1 cellular context compared by ENCODE assay signal in genomic region chr19:11091343-11092153, GRCh38.
A peak's percentile ranks its signal among the peaks of the same experiment; 100 is the strongest.
TF ChIP-seq lines count a peak whose summit lies in the region.

No MANE protein-coding gene starts in this region.

TF ChIP-seq in HepG2, 621 proteins besides CTCF, POLR2A, EP300 and RAD21 (continued from another document and continues in another):
- TF ChIP-seq ARID4A (CRISPR knock-in tag; IDR thresholded peaks at IDR 0.05; ENCODE audit: borderline replicate concordance), result no peak
- TF ChIP-seq CHD2 (IDR thresholded peaks at IDR 0.05; ENCODE audit: low read depth, low read length), result no peak
- no peak for TF ChIP-seq ARNT2 (CRISPR knock-in tag; IDR thresholded peaks at IDR 0.05; ENCODE audit: low read depth)
- TF ChIP-seq ZNF33B (CRISPR knock-in tag; IDR thresholded peaks at IDR 0.05), result no peak
- TF ChIP-seq, protein P1, sequence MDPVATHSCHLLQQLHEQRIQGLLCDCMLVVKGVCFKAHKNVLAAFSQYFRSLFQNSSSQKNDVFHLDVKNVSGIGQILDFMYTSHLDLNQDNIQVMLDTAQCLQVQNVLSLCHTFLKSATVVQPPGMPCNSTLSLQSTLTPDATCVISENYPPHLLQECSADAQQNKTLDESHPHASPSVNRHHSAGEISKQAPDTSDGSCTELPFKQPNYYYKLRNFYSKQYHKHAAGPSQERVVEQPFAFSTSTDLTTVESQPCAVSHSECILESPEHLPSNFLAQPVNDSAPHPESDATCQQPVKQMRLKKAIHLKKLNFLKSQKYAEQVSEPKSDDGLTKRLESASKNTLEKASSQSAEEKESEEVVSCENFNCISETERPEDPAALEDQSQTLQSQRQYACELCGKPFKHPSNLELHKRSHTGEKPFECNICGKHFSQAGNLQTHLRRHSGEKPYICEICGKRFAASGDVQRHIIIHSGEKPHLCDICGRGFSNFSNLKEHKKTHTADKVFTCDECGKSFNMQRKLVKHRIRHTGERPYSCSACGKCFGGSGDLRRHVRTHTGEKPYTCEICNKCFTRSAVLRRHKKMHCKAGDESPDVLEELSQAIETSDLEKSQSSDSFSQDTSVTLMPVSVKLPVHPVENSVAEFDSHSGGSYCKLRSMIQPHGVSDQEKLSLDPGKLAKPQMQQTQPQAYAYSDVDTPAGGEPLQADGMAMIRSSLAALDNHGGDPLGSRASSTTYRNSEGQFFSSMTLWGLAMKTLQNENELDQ (CRISPR knock-in tag; IDR thresholded peaks at IDR 0.05; ENCODE audit: borderline replicate concordance), result no peak
- TF ChIP-seq GATA4 (IDR thresholded peaks at IDR 0.05; ENCODE audit: borderline replicate concordance, low read depth), result no peak
- TF ChIP-seq, protein P2, sequence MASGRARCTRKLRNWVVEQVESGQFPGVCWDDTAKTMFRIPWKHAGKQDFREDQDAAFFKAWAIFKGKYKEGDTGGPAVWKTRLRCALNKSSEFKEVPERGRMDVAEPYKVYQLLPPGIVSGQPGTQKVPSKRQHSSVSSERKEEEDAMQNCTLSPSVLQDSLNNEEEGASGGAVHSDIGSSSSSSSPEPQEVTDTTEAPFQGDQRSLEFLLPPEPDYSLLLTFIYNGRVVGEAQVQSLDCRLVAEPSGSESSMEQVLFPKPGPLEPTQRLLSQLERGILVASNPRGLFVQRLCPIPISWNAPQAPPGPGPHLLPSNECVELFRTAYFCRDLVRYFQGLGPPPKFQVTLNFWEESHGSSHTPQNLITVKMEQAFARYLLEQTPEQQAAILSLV (CRISPR knock-in tag; IDR thresholded peaks at IDR 0.05; ENCODE audit: borderline replicate concordance), result no peak
- no peak for TF ChIP-seq MBD4 (IDR thresholded peaks at IDR 0.05; ENCODE audit: borderline replicate concordance, low read length)
- no peak for TF ChIP-seq TFDP2 (CRISPR knock-in tag; IDR thresholded peaks at IDR 0.05)
- no peak for TF ChIP-seq ZNF549 (CRISPR knock-in tag; IDR thresholded peaks at IDR 0.05)
- no peak for TF ChIP-seq MLLT10 (CRISPR knock-in tag; IDR thresholded peaks at IDR 0.05)
- TF ChIP-seq POLR2G (IDR thresholded peaks at IDR 0.05; ENCODE audit: low read depth, low read length), result peak; percentile 73
- no peak for TF ChIP-seq GLI4 (CRISPR knock-in tag; IDR thresholded peaks at IDR 0.05; ENCODE audit: borderline replicate concordance)
- no peak for TF ChIP-seq ZNF878 (CRISPR knock-in tag; IDR thresholded peaks at IDR 0.05)
- no peak for TF ChIP-seq ZNF33A (CRISPR knock-in tag; IDR thresholded peaks at IDR 0.05; ENCODE audit: borderline replicate concordance)
- no peak for TF ChIP-seq GPBP1L1 (CRISPR knock-in tag; IDR thresholded peaks at IDR 0.05)
- no peak; the same call in 1 of the 2 replicates for TF ChIP-seq ZGPAT (CRISPR knock-in tag; IDR thresholded peaks at IDR 0.05)
- no peak for TF ChIP-seq MZF1 (CRISPR knock-in tag; IDR thresholded peaks at IDR 0.05; ENCODE audit: borderline replicate concordance)
- no peak for TF ChIP-seq ZNF501 (CRISPR knock-in tag; IDR thresholded peaks at IDR 0.05)
- TF ChIP-seq ZNF350 (CRISPR knock-in tag; IDR thresholded peaks at IDR 0.05; ENCODE audit: borderline replicate concordance, low read depth), result no peak
- TF ChIP-seq TEAD3 (CRISPR knock-in tag; optimal IDR thresholded peaks at IDR 0.05; ENCODE audit: borderline replicate concordance), result peak; percentile 49
- TF ChIP-seq ZSCAN25 (CRISPR knock-in tag; IDR thresholded peaks at IDR 0.05), result no peak
- TF ChIP-seq CEBPG (CRISPR knock-in tag; IDR thresholded peaks at IDR 0.05), result no peak
- no peak for TF ChIP-seq YEATS4 (CRISPR knock-in tag; IDR thresholded peaks at IDR 0.05; ENCODE audit: borderline replicate concordance)
- TF ChIP-seq ATM (IDR thresholded peaks at IDR 0.05; ENCODE audit: borderline replicate concordance), result no peak
- TF ChIP-seq ZFP36 (IDR thresholded peaks at IDR 0.05; ENCODE audit: borderline replicate concordance, low read depth, low read length, partially characterized antibody), result no peak
- no peak for TF ChIP-seq TFAP4 (IDR thresholded peaks at IDR 0.05; ENCODE audit: borderline replicate concordance, low read depth)
- no peak for TF ChIP-seq SOX6 (IDR thresholded peaks at IDR 0.05)
- no peak; the same call in none of the 2 replicates for TF ChIP-seq SOX6 (CRISPR knock-in tag; IDR thresholded peaks at IDR 0.05)
- no peak for TF ChIP-seq BRD4 (CRISPR knock-in tag; IDR thresholded peaks at IDR 0.05)
- TF ChIP-seq MTA1 (CRISPR knock-in tag; IDR thresholded peaks at IDR 0.05; ENCODE audit: borderline replicate concordance), result no peak
- TF ChIP-seq ZNF607 (CRISPR knock-in tag; IDR thresholded peaks at IDR 0.05; ENCODE audit: borderline replicate concordance), result no peak
- TF ChIP-seq, protein P3, sequence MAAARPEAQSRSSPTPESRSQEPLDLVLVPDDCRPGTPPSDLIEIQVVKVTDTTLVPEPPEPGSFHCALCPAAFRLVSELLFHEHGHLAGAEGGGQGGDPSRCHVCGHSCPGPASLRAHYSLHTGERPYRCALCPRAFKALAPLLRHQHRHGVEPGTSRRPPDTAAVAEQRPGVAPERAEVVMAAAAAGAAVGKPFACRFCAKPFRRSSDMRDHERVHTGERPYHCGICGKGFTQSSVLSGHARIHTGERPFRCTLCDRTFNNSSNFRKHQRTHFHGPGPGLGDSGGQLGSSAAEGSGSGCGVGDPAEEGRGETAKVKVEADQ (CRISPR knock-in tag; IDR thresholded peaks at IDR 0.05; ENCODE audit: borderline replicate concordance), result no peak
- TF ChIP-seq ZNF10 (CRISPR knock-in tag; IDR thresholded peaks at IDR 0.05; ENCODE audit: borderline replicate concordance, low read depth), result no peak
- TF ChIP-seq ZNF460 (CRISPR knock-in tag; IDR thresholded peaks at IDR 0.05; ENCODE audit: borderline replicate concordance), result no peak
- TF ChIP-seq FOXK2 (IDR thresholded peaks at IDR 0.05), result no peak
- TF ChIP-seq PHB2 (IDR thresholded peaks at IDR 0.05; ENCODE audit: partially characterized antibody), result no peak
- TF ChIP-seq GATAD2A (CRISPR knock-in tag; IDR thresholded peaks at IDR 0.05), result peak; percentile 7; the same call in 1 of the 2 replicates
- no peak for TF ChIP-seq MTF2 (CRISPR knock-in tag; IDR thresholded peaks at IDR 0.05; ENCODE audit: borderline replicate concordance)
- TF ChIP-seq SNAPC4 (CRISPR knock-in tag; IDR thresholded peaks at IDR 0.05), result no peak
- no peak for TF ChIP-seq HES4 (CRISPR knock-in tag; IDR thresholded peaks at IDR 0.05; ENCODE audit: borderline replicate concordance)
- no peak for TF ChIP-seq ZNF432 (CRISPR knock-in tag; IDR thresholded peaks at IDR 0.05; ENCODE audit: borderline replicate concordance)
- no peak for TF ChIP-seq ZNF510 (CRISPR knock-in tag; IDR thresholded peaks at IDR 0.05; ENCODE audit: low read depth)
- TF ChIP-seq, protein P4, sequence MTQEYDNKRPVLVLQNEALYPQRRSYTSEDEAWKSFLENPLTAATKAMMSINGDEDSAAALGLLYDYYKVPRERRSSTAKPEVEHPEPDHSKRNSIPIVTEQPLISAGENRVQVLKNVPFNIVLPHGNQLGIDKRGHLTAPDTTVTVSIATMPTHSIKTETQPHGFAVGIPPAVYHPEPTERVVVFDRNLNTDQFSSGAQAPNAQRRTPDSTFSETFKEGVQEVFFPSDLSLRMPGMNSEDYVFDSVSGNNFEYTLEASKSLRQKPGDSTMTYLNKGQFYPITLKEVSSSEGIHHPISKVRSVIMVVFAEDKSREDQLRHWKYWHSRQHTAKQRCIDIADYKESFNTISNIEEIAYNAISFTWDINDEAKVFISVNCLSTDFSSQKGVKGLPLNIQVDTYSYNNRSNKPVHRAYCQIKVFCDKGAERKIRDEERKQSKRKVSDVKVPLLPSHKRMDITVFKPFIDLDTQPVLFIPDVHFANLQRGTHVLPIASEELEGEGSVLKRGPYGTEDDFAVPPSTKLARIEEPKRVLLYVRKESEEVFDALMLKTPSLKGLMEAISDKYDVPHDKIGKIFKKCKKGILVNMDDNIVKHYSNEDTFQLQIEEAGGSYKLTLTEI (CRISPR knock-in tag; conservative IDR thresholded peaks at IDR 0.05), result no peak
